In the genomic region with DNA sequence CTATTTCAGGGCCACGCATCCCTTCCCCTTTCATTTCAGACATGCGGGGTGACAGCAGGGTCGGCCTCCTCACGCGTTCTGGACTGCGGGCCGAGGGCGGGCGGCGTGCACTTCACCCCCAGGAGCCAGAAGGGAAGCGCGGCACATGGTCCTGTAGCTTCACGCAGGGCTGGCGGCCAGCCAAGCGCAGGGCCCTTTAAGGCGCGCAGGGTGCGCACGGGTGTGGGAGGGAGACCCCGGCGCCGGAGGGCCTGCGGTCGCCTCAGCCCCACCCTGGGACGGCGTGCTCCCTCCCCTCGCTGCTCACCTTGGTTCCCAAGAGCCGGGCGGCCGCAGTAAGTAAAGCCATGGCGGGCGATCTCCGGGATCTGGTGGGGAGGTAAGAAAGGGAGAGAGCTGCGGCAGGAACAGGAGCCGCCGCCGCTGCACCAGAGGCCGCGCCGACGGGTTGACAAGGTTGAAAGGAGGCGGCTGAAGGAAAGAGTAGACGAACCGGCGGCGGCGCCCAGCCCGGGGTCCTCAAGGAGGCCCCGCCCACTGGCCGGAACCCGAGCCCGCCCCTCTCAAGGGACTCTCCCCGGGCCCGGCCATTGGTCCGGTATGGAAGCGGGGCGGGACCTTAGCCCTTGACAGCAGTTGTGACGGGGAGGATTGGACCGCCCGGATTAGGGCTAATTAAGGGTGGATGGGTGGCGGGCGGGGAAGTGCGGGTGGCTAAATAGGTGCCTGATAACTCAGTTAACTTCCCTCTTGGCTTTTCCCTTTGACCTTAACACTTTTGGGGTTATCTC, we compare ENCODE assay signal across 1 cellular context.
TF ChIP-seq lines count a peak whose summit lies in the region.

A gene (minus strand): TSS at position 478 of the 791 bp plus-strand sequence. CDS start 129 bp downstream, at position 349.

TF ChIP-seq in HEK293, 187 proteins besides CTCF, POLR2A, EP300 and RAD21 (continued from another document and continues in another):
- TF ChIP-seq, protein P1, sequence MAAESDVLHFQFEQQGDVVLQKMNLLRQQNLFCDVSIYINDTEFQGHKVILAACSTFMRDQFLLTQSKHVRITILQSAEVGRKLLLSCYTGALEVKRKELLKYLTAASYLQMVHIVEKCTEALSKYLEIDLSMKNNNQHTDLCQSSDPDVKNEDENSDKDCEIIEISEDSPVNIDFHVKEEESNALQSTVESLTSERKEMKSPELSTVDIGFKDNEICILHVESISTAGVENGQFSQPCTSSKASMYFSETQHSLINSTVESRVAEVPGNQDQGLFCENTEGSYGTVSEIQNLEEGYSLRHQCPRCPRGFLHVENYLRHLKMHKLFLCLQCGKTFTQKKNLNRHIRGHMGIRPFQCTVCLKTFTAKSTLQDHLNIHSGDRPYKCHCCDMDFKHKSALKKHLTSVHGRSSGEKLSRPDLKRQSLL (tag by site-specific recombination; IDR thresholded peaks at IDR 0.05): peak; percentile 43; the same call in 1 of the 2 replicates
- TF ChIP-seq MEIS1 (CRISPR knock-in tag; IDR thresholded peaks at IDR 0.05; ENCODE audit: borderline replicate concordance) (no peak), ZNF600 (tag by site-specific recombination; IDR thresholded peaks at IDR 0.05) (peak; percentile 91), ZIC2 (tag by site-specific recombination; IDR thresholded peaks at IDR 0.05) (peak; percentile 79), FEZF1 (tag by site-specific recombination; IDR thresholded peaks at IDR 0.05) (peak; percentile 70), REPIN1 (tag by site-specific recombination; IDR thresholded peaks at IDR 0.05; ENCODE audit: low read depth) (peak; percentile 77; the same call in 1 of the 2 replicates), ZNF24 (tag by site-specific recombination; IDR thresholded peaks at IDR 0.05) (0 out of 2 replicates have a peak, but pooled peaks have one; percentile 34), ZNF558 (tag by site-specific recombination; IDR thresholded peaks at IDR 0.05) (no peak), SP7 (tag by site-specific recombination; IDR thresholded peaks at IDR 0.05) (peak; percentile 35; the same call in 1 of the 2 replicates), ZNF211 (tag by site-specific recombination; IDR thresholded peaks at IDR 0.05; ENCODE audit: low read depth) (no peak), ZNF626 (tag by site-specific recombination; IDR thresholded peaks at IDR 0.05) (no peak), ZNF529 (tag by site-specific recombination; IDR thresholded peaks at IDR 0.05; ENCODE audit: insufficient replicate concordance) (no peak), ZNF214 (tag by site-specific recombination; IDR thresholded peaks at IDR 0.05; ENCODE audit: borderline replicate concordance) (no peak), KLF7 (tag by site-specific recombination; IDR thresholded peaks at IDR 0.05; ENCODE audit: borderline replicate concordance) (peak; percentile 84), ZNF292 (tag by site-specific recombination; IDR thresholded peaks at IDR 0.05; ENCODE audit: borderline replicate concordance, low read depth) (no peak), ZNF423 (tag by site-specific recombination; IDR thresholded peaks at IDR 0.05) (peak; percentile 93), ZNF266 (tag by site-specific recombination; IDR thresholded peaks at IDR 0.05; ENCODE audit: low read depth) (no peak), KLF10 (tag by site-specific recombination; IDR thresholded peaks at IDR 0.05) (no peak; the same call in 1 of the 2 replicates)
- TF ChIP-seq, protein P2, sequence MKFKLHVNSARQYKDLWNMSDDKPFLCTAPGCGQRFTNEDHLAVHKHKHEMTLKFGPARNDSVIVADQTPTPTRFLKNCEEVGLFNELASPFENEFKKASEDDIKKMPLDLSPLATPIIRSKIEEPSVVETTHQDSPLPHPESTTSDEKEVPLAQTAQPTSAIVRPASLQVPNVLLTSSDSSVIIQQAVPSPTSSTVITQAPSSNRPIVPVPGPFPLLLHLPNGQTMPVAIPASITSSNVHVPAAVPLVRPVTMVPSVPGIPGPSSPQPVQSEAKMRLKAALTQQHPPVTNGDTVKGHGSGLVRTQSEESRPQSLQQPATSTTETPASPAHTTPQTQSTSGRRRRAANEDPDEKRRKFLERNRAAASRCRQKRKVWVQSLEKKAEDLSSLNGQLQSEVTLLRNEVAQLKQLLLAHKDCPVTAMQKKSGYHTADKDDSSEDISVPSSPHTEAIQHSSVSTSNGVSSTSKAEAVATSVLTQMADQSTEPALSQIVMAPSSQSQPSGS (tag by site-specific recombination; IDR thresholded peaks at IDR 0.05; ENCODE audit: low read depth): no peak
- TF ChIP-seq, protein P3, sequence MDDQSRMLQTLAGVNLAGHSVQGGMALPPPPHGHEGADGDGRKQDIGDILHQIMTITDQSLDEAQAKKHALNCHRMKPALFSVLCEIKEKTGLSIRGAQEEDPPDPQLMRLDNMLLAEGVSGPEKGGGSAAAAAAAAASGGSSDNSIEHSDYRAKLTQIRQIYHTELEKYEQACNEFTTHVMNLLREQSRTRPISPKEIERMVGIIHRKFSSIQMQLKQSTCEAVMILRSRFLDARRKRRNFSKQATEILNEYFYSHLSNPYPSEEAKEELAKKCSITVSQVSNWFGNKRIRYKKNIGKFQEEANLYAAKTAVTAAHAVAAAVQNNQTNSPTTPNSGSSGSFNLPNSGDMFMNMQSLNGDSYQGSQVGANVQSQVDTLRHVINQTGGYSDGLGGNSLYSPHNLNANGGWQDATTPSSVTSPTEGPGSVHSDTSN (CRISPR knock-in tag; IDR thresholded peaks at IDR 0.05): no peak
- TF ChIP-seq, protein P4, sequence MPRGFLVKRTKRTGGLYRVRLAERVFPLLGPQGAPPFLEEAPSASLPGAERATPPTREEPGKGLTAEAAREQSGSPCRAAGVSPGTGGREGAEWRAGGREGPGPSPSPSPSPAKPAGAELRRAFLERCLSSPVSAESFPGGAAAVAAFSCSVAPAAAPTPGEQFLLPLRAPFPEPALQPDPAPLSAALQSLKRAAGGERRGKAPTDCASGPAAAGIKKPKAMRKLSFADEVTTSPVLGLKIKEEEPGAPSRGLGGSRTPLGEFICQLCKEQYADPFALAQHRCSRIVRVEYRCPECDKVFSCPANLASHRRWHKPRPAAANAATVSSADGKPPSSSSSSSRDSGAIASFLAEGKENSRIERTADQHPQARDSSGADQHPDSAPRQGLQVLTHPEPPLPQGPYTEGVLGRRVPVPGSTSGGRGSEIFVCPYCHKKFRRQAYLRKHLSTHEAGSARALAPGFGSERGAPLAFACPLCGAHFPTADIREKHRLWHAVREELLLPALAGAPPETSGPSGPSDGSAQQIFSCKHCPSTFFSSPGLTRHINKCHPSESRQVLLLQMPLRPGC (tag by site-specific recombination; IDR thresholded peaks at IDR 0.05): peak; percentile 62; the same call in 1 of the 2 replicates
- TF ChIP-seq, protein P5, sequence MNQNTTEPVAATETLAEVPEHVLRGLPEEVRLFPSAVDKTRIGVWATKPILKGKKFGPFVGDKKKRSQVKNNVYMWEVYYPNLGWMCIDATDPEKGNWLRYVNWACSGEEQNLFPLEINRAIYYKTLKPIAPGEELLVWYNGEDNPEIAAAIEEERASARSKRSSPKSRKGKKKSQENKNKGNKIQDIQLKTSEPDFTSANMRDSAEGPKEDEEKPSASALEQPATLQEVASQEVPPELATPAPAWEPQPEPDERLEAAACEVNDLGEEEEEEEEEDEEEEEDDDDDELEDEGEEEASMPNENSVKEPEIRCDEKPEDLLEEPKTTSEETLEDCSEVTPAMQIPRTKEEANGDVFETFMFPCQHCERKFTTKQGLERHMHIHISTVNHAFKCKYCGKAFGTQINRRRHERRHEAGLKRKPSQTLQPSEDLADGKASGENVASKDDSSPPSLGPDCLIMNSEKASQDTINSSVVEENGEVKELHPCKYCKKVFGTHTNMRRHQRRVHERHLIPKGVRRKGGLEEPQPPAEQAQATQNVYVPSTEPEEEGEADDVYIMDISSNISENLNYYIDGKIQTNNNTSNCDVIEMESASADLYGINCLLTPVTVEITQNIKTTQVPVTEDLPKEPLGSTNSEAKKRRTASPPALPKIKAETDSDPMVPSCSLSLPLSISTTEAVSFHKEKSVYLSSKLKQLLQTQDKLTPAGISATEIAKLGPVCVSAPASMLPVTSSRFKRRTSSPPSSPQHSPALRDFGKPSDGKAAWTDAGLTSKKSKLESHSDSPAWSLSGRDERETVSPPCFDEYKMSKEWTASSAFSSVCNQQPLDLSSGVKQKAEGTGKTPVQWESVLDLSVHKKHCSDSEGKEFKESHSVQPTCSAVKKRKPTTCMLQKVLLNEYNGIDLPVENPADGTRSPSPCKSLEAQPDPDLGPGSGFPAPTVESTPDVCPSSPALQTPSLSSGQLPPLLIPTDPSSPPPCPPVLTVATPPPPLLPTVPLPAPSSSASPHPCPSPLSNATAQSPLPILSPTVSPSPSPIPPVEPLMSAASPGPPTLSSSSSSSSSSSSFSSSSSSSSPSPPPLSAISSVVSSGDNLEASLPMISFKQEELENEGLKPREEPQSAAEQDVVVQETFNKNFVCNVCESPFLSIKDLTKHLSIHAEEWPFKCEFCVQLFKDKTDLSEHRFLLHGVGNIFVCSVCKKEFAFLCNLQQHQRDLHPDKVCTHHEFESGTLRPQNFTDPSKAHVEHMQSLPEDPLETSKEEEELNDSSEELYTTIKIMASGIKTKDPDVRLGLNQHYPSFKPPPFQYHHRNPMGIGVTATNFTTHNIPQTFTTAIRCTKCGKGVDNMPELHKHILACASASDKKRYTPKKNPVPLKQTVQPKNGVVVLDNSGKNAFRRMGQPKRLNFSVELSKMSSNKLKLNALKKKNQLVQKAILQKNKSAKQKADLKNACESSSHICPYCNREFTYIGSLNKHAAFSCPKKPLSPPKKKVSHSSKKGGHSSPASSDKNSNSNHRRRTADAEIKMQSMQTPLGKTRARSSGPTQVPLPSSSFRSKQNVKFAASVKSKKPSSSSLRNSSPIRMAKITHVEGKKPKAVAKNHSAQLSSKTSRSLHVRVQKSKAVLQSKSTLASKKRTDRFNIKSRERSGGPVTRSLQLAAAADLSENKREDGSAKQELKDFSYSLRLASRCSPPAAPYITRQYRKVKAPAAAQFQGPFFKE (tag by site-specific recombination; IDR thresholded peaks at IDR 0.05; ENCODE audit: borderline replicate concordance): no peak
- TF ChIP-seq, protein P6, sequence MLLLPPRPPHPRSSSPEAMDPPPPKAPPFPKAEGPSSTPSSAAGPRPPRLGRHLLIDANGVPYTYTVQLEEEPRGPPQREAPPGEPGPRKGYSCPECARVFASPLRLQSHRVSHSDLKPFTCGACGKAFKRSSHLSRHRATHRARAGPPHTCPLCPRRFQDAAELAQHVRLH (tag by site-specific recombination; IDR thresholded peaks at IDR 0.05): peak; percentile 69
- TF ChIP-seq, protein P7, sequence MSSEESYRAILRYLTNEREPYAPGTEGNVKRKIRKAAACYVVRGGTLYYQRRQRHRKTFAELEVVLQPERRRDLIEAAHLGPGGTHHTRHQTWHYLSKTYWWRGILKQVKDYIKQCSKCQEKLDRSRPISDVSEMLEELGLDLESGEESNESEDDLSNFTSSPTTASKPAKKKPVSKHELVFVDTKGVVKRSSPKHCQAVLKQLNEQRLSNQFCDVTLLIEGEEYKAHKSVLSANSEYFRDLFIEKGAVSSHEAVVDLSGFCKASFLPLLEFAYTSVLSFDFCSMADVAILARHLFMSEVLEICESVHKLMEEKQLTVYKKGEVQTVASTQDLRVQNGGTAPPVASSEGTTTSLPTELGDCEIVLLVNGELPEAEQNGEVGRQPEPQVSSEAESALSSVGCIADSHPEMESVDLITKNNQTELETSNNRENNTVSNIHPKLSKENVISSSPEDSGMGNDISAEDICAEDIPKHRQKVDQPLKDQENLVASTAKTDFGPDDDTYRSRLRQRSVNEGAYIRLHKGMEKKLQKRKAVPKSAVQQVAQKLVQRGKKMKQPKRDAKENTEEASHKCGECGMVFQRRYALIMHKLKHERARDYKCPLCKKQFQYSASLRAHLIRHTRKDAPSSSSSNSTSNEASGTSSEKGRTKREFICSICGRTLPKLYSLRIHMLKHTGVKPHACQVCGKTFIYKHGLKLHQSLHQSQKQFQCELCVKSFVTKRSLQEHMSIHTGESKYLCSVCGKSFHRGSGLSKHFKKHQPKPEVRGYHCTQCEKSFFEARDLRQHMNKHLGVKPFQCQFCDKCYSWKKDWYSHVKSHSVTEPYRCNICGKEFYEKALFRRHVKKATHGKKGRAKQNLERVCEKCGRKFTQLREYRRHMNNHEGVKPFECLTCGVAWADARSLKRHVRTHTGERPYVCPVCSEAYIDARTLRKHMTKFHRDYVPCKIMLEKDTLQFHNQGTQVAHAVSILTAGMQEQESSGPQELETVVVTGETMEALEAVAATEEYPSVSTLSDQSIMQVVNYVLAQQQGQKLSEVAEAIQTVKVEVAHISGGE (tag by site-specific recombination; conservative IDR thresholded peaks at IDR 0.05; ENCODE audit: low read depth): peak; percentile 42
- TF ChIP-seq, protein P8, sequence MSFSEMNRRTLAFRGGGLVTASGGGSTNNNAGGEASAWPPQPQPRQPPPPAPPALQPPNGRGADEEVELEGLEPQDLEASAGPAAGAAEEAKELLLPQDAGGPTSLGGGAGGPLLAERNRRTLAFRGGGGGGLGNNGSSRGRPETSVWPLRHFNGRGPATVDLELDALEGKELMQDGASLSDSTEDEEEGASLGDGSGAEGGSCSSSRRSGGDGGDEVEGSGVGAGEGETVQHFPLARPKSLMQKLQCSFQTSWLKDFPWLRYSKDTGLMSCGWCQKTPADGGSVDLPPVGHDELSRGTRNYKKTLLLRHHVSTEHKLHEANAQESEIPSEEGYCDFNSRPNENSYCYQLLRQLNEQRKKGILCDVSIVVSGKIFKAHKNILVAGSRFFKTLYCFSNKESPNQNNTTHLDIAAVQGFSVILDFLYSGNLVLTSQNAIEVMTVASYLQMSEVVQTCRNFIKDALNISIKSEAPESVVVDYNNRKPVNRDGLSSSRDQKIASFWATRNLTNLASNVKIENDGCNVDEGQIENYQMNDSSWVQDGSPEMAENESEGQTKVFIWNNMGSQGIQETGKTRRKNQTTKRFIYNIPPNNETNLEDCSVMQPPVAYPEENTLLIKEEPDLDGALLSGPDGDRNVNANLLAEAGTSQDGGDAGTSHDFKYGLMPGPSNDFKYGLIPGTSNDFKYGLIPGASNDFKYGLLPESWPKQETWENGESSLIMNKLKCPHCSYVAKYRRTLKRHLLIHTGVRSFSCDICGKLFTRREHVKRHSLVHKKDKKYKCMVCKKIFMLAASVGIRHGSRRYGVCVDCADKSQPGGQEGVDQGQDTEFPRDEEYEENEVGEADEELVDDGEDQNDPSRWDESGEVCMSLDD (tag by site-specific recombination; IDR thresholded peaks at IDR 0.05): peak; percentile 59; the same call in 1 of the 2 replicates
- TF ChIP-seq, protein P9, sequence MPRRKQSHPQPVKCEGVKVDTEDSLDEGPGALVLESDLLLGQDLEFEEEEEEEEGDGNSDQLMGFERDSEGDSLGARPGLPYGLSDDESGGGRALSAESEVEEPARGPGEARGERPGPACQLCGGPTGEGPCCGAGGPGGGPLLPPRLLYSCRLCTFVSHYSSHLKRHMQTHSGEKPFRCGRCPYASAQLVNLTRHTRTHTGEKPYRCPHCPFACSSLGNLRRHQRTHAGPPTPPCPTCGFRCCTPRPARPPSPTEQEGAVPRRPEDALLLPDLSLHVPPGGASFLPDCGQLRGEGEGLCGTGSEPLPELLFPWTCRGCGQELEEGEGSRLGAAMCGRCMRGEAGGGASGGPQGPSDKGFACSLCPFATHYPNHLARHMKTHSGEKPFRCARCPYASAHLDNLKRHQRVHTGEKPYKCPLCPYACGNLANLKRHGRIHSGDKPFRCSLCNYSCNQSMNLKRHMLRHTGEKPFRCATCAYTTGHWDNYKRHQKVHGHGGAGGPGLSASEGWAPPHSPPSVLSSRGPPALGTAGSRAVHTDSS (tag by site-specific recombination; IDR thresholded peaks at IDR 0.05): no peak
- TF ChIP-seq, protein P10, sequence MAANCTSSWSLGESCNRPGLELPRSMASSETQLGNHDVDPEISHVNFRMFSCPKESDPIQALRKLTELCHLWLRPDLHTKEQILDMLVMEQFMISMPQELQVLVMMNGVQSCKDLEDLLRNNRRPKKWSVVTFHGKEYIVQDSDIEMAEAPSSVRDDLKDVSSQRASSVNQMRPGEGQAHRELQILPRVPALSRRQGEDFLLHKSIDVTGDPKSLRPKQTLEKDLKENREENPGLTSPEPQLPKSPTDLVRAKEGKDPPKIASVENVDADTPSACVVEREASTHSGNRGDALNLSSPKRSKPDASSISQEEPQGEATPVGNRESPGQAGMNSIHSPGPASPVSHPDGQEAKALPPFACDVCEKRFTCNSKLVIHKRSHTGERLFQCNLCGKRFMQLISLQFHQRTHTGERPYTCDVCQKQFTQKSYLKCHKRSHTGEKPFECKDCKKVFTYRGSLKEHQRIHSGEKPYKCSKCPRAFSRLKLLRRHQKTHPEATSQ (tag by site-specific recombination; IDR thresholded peaks at IDR 0.05): no peak
